Comparison of ENCODE assay signal across 1 cellular context in the genomic region with DNA sequence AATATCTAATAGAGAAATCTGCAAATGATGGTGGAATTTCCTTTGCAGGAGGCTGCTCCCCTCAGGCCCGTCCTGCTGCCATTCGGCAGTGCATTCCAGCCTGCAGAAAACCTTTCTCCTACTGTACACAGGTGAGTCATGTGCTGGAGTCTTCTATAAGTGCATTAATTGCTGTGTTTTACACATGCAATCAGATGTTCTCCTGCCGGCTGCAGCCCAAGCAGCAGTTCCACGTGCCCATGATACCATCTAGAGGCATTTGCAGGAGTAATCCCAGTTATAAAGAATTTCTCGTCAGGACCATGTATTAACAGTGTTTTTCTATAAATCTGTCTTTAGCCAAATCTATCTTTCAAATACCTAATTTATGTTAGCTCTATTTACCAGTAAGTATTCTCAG.
TF ChIP-seq lines count a peak whose summit lies in the region.

No MANE protein-coding gene starts in this region.

TF ChIP-seq in WTC11, 78 proteins besides CTCF, POLR2A, EP300 and RAD21 (continued from another document):
- TF ChIP-seq, protein P1, sequence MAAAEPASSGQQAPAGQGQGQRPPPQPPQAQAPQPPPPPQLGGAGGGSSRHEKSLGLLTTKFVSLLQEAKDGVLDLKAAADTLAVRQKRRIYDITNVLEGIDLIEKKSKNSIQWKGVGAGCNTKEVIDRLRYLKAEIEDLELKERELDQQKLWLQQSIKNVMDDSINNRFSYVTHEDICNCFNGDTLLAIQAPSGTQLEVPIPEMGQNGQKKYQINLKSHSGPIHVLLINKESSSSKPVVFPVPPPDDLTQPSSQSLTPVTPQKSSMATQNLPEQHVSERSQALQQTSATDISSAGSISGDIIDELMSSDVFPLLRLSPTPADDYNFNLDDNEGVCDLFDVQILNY (CRISPR knock-in tag; IDR thresholded peaks at IDR 0.05) = no peak
- TF ChIP-seq, protein P2, sequence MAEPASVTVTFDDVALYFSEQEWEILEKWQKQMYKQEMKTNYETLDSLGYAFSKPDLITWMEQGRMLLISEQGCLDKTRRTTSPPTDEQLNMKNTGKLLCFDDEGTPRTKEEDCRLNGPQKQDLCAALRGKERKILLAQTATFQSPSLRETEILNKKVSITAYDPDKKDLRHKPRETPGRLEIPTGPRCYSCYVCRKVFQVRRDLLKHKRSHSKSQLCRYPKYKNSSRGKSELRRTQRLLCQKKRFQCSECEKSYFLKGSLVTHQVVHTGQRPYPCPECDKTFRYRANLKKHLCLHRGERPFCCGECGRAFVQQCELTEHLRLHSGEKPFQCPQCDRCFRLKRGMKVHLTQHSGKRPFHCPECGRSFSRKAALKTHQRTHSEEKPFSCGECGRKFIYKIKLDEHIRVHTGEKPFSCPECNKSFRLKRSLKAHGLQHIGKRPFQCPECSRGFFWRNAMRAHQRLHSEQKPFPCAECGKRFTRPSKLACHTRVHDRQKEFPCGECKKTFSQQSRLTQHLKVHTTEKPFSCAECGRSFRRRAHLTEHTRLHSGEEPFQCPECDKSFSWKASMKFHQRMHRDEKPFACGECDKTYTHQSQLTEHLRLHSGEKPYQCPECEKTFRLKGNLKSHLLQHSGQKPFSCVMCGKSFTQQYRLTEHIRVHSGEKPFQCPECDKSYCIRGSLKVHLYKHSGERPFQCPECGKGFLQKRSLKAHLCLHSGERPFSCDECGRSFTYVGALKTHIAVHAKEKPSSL (CRISPR knock-in tag; conservative IDR thresholded peaks at IDR 0.05) = no peak
- TF ChIP-seq, protein P3, sequence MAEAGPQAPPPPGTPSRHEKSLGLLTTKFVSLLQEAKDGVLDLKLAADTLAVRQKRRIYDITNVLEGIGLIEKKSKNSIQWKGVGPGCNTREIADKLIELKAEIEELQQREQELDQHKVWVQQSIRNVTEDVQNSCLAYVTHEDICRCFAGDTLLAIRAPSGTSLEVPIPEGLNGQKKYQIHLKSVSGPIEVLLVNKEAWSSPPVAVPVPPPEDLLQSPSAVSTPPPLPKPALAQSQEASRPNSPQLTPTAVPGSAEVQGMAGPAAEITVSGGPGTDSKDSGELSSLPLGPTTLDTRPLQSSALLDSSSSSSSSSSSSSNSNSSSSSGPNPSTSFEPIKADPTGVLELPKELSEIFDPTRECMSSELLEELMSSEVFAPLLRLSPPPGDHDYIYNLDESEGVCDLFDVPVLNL (CRISPR knock-in tag; IDR thresholded peaks at IDR 0.05; ENCODE audit: borderline replicate concordance, low read depth) = no peak
- TF ChIP-seq JAZF1 (CRISPR knock-in tag; IDR thresholded peaks at IDR 0.05) (no peak), ZNF671 (CRISPR knock-in tag; IDR thresholded peaks at IDR 0.05) (no peak), ZNF219 (CRISPR knock-in tag; IDR thresholded peaks at IDR 0.05; ENCODE audit: borderline replicate concordance) (no peak), ZBTB21 (CRISPR knock-in tag; IDR thresholded peaks at IDR 0.05; ENCODE audit: borderline replicate concordance) (no peak), FOXK1 (CRISPR knock-in tag; IDR thresholded peaks at IDR 0.05) (no peak), FOXJ3 (CRISPR knock-in tag; IDR thresholded peaks at IDR 0.05; ENCODE audit: borderline replicate concordance) (no peak), KAT7 (CRISPR knock-in tag; IDR thresholded peaks at IDR 0.05; ENCODE audit: borderline replicate concordance) (no peak), MXD4 (CRISPR knock-in tag; IDR thresholded peaks at IDR 0.05; ENCODE audit: borderline replicate concordance) (no peak), SMAD4 (CRISPR knock-in tag; IDR thresholded peaks at IDR 0.05) (no peak)
- TF ChIP-seq, protein P4, sequence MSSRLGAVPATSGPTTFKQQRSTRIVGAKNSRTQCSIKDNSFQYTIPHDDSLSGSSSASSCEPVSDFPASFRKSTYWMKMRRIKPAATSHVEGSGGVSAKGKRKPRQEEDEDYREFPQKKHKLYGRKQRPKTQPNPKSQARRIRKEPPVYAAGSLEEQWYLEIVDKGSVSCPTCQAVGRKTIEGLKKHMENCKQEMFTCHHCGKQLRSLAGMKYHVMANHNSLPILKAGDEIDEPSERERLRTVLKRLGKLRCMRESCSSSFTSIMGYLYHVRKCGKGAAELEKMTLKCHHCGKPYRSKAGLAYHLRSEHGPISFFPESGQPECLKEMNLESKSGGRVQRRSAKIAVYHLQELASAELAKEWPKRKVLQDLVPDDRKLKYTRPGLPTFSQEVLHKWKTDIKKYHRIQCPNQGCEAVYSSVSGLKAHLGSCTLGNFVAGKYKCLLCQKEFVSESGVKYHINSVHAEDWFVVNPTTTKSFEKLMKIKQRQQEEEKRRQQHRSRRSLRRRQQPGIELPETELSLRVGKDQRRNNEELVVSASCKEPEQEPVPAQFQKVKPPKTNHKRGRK (CRISPR knock-in tag; IDR thresholded peaks at IDR 0.05; ENCODE audit: borderline replicate concordance) = no peak
- TF ChIP-seq, protein P5, sequence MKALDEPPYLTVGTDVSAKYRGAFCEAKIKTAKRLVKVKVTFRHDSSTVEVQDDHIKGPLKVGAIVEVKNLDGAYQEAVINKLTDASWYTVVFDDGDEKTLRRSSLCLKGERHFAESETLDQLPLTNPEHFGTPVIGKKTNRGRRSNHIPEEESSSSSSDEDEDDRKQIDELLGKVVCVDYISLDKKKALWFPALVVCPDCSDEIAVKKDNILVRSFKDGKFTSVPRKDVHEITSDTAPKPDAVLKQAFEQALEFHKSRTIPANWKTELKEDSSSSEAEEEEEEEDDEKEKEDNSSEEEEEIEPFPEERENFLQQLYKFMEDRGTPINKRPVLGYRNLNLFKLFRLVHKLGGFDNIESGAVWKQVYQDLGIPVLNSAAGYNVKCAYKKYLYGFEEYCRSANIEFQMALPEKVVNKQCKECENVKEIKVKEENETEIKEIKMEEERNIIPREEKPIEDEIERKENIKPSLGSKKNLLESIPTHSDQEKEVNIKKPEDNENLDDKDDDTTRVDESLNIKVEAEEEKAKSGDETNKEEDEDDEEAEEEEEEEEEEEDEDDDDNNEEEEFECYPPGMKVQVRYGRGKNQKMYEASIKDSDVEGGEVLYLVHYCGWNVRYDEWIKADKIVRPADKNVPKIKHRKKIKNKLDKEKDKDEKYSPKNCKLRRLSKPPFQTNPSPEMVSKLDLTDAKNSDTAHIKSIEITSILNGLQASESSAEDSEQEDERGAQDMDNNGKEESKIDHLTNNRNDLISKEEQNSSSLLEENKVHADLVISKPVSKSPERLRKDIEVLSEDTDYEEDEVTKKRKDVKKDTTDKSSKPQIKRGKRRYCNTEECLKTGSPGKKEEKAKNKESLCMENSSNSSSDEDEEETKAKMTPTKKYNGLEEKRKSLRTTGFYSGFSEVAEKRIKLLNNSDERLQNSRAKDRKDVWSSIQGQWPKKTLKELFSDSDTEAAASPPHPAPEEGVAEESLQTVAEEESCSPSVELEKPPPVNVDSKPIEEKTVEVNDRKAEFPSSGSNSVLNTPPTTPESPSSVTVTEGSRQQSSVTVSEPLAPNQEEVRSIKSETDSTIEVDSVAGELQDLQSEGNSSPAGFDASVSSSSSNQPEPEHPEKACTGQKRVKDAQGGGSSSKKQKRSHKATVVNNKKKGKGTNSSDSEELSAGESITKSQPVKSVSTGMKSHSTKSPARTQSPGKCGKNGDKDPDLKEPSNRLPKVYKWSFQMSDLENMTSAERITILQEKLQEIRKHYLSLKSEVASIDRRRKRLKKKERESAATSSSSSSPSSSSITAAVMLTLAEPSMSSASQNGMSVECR (CRISPR knock-in tag; IDR thresholded peaks at IDR 0.05; ENCODE audit: borderline replicate concordance) = no peak
- TF ChIP-seq, protein P6, sequence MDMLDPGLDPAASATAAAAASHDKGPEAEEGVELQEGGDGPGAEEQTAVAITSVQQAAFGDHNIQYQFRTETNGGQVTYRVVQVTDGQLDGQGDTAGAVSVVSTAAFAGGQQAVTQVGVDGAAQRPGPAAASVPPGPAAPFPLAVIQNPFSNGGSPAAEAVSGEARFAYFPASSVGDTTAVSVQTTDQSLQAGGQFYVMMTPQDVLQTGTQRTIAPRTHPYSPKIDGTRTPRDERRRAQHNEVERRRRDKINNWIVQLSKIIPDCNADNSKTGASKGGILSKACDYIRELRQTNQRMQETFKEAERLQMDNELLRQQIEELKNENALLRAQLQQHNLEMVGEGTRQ (CRISPR knock-in tag; IDR thresholded peaks at IDR 0.05) = no peak
- TF ChIP-seq, protein P7, sequence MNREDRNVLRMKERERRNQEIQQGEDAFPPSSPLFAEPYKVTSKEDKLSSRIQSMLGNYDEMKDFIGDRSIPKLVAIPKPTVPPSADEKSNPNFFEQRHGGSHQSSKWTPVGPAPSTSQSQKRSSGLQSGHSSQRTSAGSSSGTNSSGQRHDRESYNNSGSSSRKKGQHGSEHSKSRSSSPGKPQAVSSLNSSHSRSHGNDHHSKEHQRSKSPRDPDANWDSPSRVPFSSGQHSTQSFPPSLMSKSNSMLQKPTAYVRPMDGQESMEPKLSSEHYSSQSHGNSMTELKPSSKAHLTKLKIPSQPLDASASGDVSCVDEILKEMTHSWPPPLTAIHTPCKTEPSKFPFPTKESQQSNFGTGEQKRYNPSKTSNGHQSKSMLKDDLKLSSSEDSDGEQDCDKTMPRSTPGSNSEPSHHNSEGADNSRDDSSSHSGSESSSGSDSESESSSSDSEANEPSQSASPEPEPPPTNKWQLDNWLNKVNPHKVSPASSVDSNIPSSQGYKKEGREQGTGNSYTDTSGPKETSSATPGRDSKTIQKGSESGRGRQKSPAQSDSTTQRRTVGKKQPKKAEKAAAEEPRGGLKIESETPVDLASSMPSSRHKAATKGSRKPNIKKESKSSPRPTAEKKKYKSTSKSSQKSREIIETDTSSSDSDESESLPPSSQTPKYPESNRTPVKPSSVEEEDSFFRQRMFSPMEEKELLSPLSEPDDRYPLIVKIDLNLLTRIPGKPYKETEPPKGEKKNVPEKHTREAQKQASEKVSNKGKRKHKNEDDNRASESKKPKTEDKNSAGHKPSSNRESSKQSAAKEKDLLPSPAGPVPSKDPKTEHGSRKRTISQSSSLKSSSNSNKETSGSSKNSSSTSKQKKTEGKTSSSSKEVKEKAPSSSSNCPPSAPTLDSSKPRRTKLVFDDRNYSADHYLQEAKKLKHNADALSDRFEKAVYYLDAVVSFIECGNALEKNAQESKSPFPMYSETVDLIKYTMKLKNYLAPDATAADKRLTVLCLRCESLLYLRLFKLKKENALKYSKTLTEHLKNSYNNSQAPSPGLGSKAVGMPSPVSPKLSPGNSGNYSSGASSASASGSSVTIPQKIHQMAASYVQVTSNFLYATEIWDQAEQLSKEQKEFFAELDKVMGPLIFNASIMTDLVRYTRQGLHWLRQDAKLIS (CRISPR knock-in tag; IDR thresholded peaks at IDR 0.05; ENCODE audit: borderline replicate concordance) = no peak
